ENCODE assay signal across 8 cellular contexts in genomic region chr12:46267618-46268348, GRCh38. TPM values are rescaled to one million over a fixed set of nuclear protein-coding genes. Genes with fewer than 3 reads are reported as not detected.
A peak's percentile ranks its signal among the peaks of the same experiment; 100 is the strongest.
DNase-seq lines count a peak whose midpoint lies in the region; ATAC-seq, FAIRE-seq and TF ChIP-seq lines count a peak whose summit lies in the region.

No MANE protein-coding gene starts in this region.

- intact Hi-C loops in pancreas (cut with DNase I): no loop called here

- peaks cover 0 to 8% (median 7%) of the 10 kb centered on the region in 3 donors for H3K4me1 ChIP-seq in pancreas

- no peak for TF ChIP-seq POLR2A in NB4 (IDR thresholded peaks at IDR 0.05; ENCODE audit: extremely low read depth, insufficient read length)

- no peak for FAIRE-seq in pancreas (lab: Jason Lieb, UNC)

- no peaks in the 10 kb centered on the region for H3K9me3 ChIP-seq in pancreas

- peak overlapping the region; percentile 80 to 86 (median 85) for H3K27ac ChIP-seq in pancreas

- H3K4me3 ChIP-seq in NB4 (ENCODE audit: low read depth, low read length): peak overlapping the region; percentile 92
- peak overlapping the region; percentile 91 for H3K4me3 ChIP-seq in fibroblast of the aortic adventitia (ENCODE audit: low read depth, low read length)
- H3K4me3 ChIP-seq in pancreas: peak overlapping the region; percentile 52 to 85 (median 65)

- ATAC-seq in pancreas: peak; percentile 18 to 35 (median 26)
- ATAC-seq in HG03139 (IDR thresholded peaks at IDR 0.05; ENCODE audit: unreplicated experiment): no peak

- H3K27me3 ChIP-seq in pancreas: no peaks in the 10 kb centered on the region

- 1 to 2% methylated on average over 51 of the region's 51 CpGs for WGBS in pancreas, 2 donors

- no peaks in the 10 kb centered on the region for H3K36me3 ChIP-seq in pancreas

- no peak for TF ChIP-seq CTCF in NB4 (IDR thresholded peaks at IDR 0.05; ENCODE audit: low read depth, low read length)
- no peak for TF ChIP-seq CTCF in fibroblast of the aortic adventitia (IDR thresholded peaks at IDR 0.05; ENCODE audit: insufficient read depth, low read length)
- TF ChIP-seq CTCF in pancreas (IDR thresholded peaks at IDR 0.05): no peak

- peak; percentile 41 for DNase-seq in ELF-1 (ENCODE audit: low read depth, low spot score)
- peak; percentile 59 for DNase-seq in NB4 (ENCODE audit: low read depth)
- peak; percentile 44 for DNase-seq in activated CD8-positive, alpha-beta memory T cell treated with anti-CD3 and anti-CD28 coated beads, Interleukin-2, amount 50 U/mL, for 4 hours
- DNase-seq in fibroblast of the aortic adventitia (ENCODE audit: low read depth): peak; percentile 40
- DNase-seq in pancreas: peak in 5 of 6 donors; percentile 4 to 60 (median 32)
- no peak for DNase-seq in SK-N-DZ (ENCODE audit: low spot score)
- DNase-seq in NCI-H1694 treated with DMSO at 0.1 percent for 48 hours (lab: John Stamatoyannopoulos, UW): no peak

RNA-seq across cellular contexts. Expression of gene SLC38A1, which starts 1.1 kb away (rescaled TPM):
- total RNA-seq in fibroblast of the aortic adventitia (ENCODE audit: low replicate concordance): 87.0 and 203 TPM in 2 replicates
- total RNA-seq in pancreas: 10 to 100 TPM; 19.8 to 78.8 (median 28.6) TPM
- polyA plus RNA-seq in pancreas: 1 to 10 TPM; 5.7 to 6.7 TPM
- 76.3 and 94.1 TPM in 2 replicates for polyA plus RNA-seq in SK-N-DZ (2014; cell fraction: cytosol; rRNA removed)
- polyA plus RNA-seq in SK-N-DZ (2014; cell fraction: nucleus; rRNA removed): 88.1 and 118 TPM in 2 replicates

Comparison
In these comparisons a context has a peak if more than half of its experiments do, and no peak if none do; other contexts are left out.
1. DNase-seq: peak in ELF-1 (single experiment), NB4 (single experiment), activated CD8-positive, alpha-beta memory T cell treated with anti-CD3 and anti-CD28 coated beads, Interleukin-2, amount 50 U/mL, for 4 hours (single experiment), fibroblast of the aortic adventitia (single experiment) and pancreas (5 of 6); none in SK-N-DZ (single experiment) and NCI-H1694 treated with DMSO at 0.1 percent for 48 hours (single experiment).
2. Peak in every context shown above with its lines, with median percentiles within 50 percentile points of each other: H3K4me3 ChIP-seq.